ENCODE assay signal across 8 cellular contexts in genomic region chr11:124108158-124108557, GRCh38. TPM values are rescaled to one million over a fixed set of nuclear protein-coding genes. Genes with fewer than 3 reads are reported as not detected.
DNase-seq lines count a peak whose midpoint lies in the region; ATAC-seq and TF ChIP-seq lines count a peak whose summit lies in the region.

No MANE protein-coding gene starts in this region.

- H3K27ac Mint-ChIP-seq in activated naive CD4-positive, alpha-beta T cell treated with anti-CD3 and anti-CD28 coated beads for 36 hours: no peak overlapping the region
- H3K27ac Mint-ChIP-seq in neural crest cell (ENCODE audit: unreplicated experiment): no peak overlapping the region

- no peaks in the 10 kb centered on the region for H3K36me3 ChIP-seq in adipocyte (ENCODE audit: control insufficient read depth, insufficient read depth, low read length, severe bottlenecking)

- H3K4me3 Mint-ChIP-seq in activated naive CD4-positive, alpha-beta T cell treated with anti-CD3 and anti-CD28 coated beads for 36 hours: no peak overlapping the region
- no peak overlapping the region for H3K4me3 Mint-ChIP-seq in neural crest cell

- H3K9me3 ChIP-seq in adipocyte (ENCODE audit: control insufficient read depth, low read length): no peaks in the 10 kb centered on the region

- peaks cover 3% of the 10 kb centered on the region for H3K27me3 ChIP-seq in adipocyte (replicated peaks; ENCODE audit: control insufficient read depth, insufficient read depth, low read length)

- no peaks in the 10 kb centered on the region for H3K36me3 Mint-ChIP-seq in activated naive CD4-positive, alpha-beta T cell treated with anti-CD3 and anti-CD28 coated beads for 36 hours (ENCODE audit: low read depth)
- no peaks in the 10 kb centered on the region for H3K36me3 Mint-ChIP-seq in neural crest cell (ENCODE audit: low read depth)

- peaks cover 20% of the 10 kb centered on the region for H3K27me3 Mint-ChIP-seq in activated naive CD4-positive, alpha-beta T cell treated with anti-CD3 and anti-CD28 coated beads for 36 hours (ENCODE audit: low read depth)
- H3K27me3 Mint-ChIP-seq in neural crest cell (ENCODE audit: low read depth): peaks cover 10% of the 10 kb centered on the region

- peak; percentile 48 for DNase-seq in activated naive CD4-positive, alpha-beta T cell treated with anti-CD3 and anti-CD28 coated beads for 36 hours
- no peak for DNase-seq in activated naive CD4-positive, alpha-beta T cell treated with anti-CD3 and anti-CD28 coated beads, Interleukin-2, amount 50 U/mL, for 16 hours
- DNase-seq in adipocyte (ENCODE audit: low read depth): peak; percentile 32
- DNase-seq in neural crest cell (ENCODE audit: low read depth, low spot score): no peak
- no peak for DNase-seq in NCI-H345 treated with DMSO at 0.1 percent for 48 hours (lab: John Stamatoyannopoulos, UW; ENCODE audit: unreplicated experiment)
- no peak for DNase-seq in stimulated activated CD4-positive, alpha-beta T cell treated with anti-CD3 and anti-CD28 coated beads, Interleukin-1b, Interleukin-23, amount 100 ng/mL, for 48 hours
- no peak for DNase-seq in activated CD4-positive, CD25-positive, alpha-beta regulatory T cell (lab: John Stamatoyannopoulos, UW)

- CTCF ChIA-PET in activated naive CD4-positive, alpha-beta T cell treated with anti-CD3 and anti-CD28 coated beads for 36 hours (lab: Charles Lee): no interaction called here

- intact Hi-C loops in activated naive CD4-positive, alpha-beta T cell treated with anti-CD3 and anti-CD28 coated beads for 36 hours (cut with micrococcal nuclease): loop anchor here (1.0 kb wide), 1 partner anchor 87 kb away; no protein-coding TSS in a partner anchor

- no peaks in the 10 kb centered on the region for H3K4me1 ChIP-seq in adipocyte (ENCODE audit: control insufficient read depth, insufficient read depth, low read length)

- H3K9me3 Mint-ChIP-seq in activated naive CD4-positive, alpha-beta T cell treated with anti-CD3 and anti-CD28 coated beads for 36 hours: no peaks in the 10 kb centered on the region
- no peaks in the 10 kb centered on the region for H3K9me3 Mint-ChIP-seq in neural crest cell

- H3K9ac ChIP-seq in adipocyte (ENCODE audit: low read length): no peak overlapping the region

- ATAC-seq in HG03457 (IDR thresholded peaks at IDR 0.05; ENCODE audit: unreplicated experiment): peak; percentile 49

- no peak overlapping the region for H3K4me3 ChIP-seq in adipocyte (ENCODE audit: low read length)

- peak; percentile 45 for TF ChIP-seq CTCF in neural crest cell (conservative IDR thresholded peaks at IDR 0.05)

- no peaks in the 10 kb centered on the region for H3K4me1 Mint-ChIP-seq in activated naive CD4-positive, alpha-beta T cell treated with anti-CD3 and anti-CD28 coated beads for 36 hours (ENCODE audit: low read depth)
- H3K4me1 Mint-ChIP-seq in neural crest cell: no peaks in the 10 kb centered on the region

RNA-seq across cellular contexts. Expression of gene VWA5A, which starts 7.1 kb away (rescaled TPM):
- total RNA-seq in activated naive CD4-positive, alpha-beta T cell treated with anti-CD3 and anti-CD28 coated beads for 36 hours: 10 to 100 TPM in 1 of 2 experiments, 1 to 10 TPM in 1; 9.7 to 11.4 TPM
- total RNA-seq in neural crest cell: 6.1 and 6.4 TPM in 2 replicates

Comparison
In these comparisons a context has a peak if more than half of its experiments do, and no peak if none do; other contexts are left out.
1. DNase-seq: peak in activated naive CD4-positive, alpha-beta T cell treated with anti-CD3 and anti-CD28 coated beads for 36 hours (single experiment) and adipocyte (single experiment); none in activated naive CD4-positive, alpha-beta T cell treated with anti-CD3 and anti-CD28 coated beads, Interleukin-2, amount 50 U/mL, for 16 hours (single experiment), neural crest cell (single experiment), NCI-H345 treated with DMSO at 0.1 percent for 48 hours (single experiment), stimulated activated CD4-positive, alpha-beta T cell treated with anti-CD3 and anti-CD28 coated beads, Interleukin-1b, Interleukin-23, amount 100 ng/mL, for 48 hours (single experiment) and activated CD4-positive, CD25-positive, alpha-beta regulatory T cell (0 of 4).